8 cellular contexts compared by ENCODE assay signal in genomic region chr1:160070243-160071163, GRCh38. TPM values are rescaled to one million over a fixed set of nuclear protein-coding genes. Genes with fewer than 3 reads are reported as not detected.
DNase-seq lines count a peak whose midpoint lies in the region; ATAC-seq, FAIRE-seq and TF ChIP-seq lines count a peak whose summit lies in the region.

No MANE protein-coding gene starts in this region.

- H3K27me3 Mint-ChIP-seq in central memory CD8-positive, alpha-beta T cell, result peaks cover 61% of the 10 kb centered on the region

- H3K27ac Mint-ChIP-seq in central memory CD8-positive, alpha-beta T cell (ENCODE audit: low read depth), result no peak overlapping the region

- H3K27me3 ChIP-seq in keratinocyte (ENCODE audit: control insufficient read depth, extremely low read depth, insufficient read depth, low read length), result peaks cover 53% of the 10 kb centered on the region

- H3K4me3 Mint-ChIP-seq in central memory CD8-positive, alpha-beta T cell, result peak overlapping the region; percentile 78

- TF ChIP-seq CTCF in keratinocyte (optimal IDR thresholded peaks at IDR 0.05 in 1 of 3, IDR thresholded peaks at IDR 0.05 in 1 of 3, conservative IDR thresholded peaks at IDR 0.05 in 1 of 3; ENCODE audit: extremely low read depth in 1 of 3, insufficient read depth in 2 of 3, low read length in 3 of 3), result no peak

- H3K4me1 ChIP-seq in keratinocyte (ENCODE audit: control insufficient read depth, extremely low read depth, insufficient read depth, low read length), result peaks cover 3% of the 10 kb centered on the region

- no peaks in the 10 kb centered on the region for H3K9me3 ChIP-seq in keratinocyte (ENCODE audit: control insufficient read depth, low read depth, low read length)

- H2AFZ ChIP-seq in keratinocyte (ENCODE audit: control insufficient read depth, low read length), result peak overlapping the region; percentile 66

- peaks cover 14% of the 10 kb centered on the region for H3K4me1 Mint-ChIP-seq in central memory CD8-positive, alpha-beta T cell

- H3K9me1 ChIP-seq in keratinocyte (ENCODE audit: control insufficient read depth, extremely low read depth, insufficient read depth, low read length), result no peaks in the 10 kb centered on the region

- ATAC-seq in activated CD4-positive, CD25-positive, alpha-beta regulatory T cell treated with anti-CD3 and anti-CD28 coated beads, Interleukin-2, amount 50 U/mL, for 24 hours, result peak; percentile 82 to 83
- peak; percentile 81 for ATAC-seq in central memory CD8-positive, alpha-beta T cell (replicated peaks; ENCODE audit: extremely low read depth, poor library complexity, severe bottlenecking)
- no peak for ATAC-seq in GM21737 (IDR thresholded peaks at IDR 0.05; ENCODE audit: unreplicated experiment)
- no peak for ATAC-seq in HG03025 (IDR thresholded peaks at IDR 0.05; ENCODE audit: low FRiP score, unreplicated experiment)

- H3K36me3 Mint-ChIP-seq in central memory CD8-positive, alpha-beta T cell (ENCODE audit: insufficient read depth), result peaks cover 4% of the 10 kb centered on the region

- FAIRE-seq in GM12891 (lab: Jason Lieb, UNC) (peak; percentile 55), keratinocyte (lab: Jason Lieb, UNC) (no peak)

- no peaks in the 10 kb centered on the region for H3K79me2 ChIP-seq in keratinocyte (ENCODE audit: control insufficient read depth, insufficient read depth, low read length)

- no peaks in the 10 kb centered on the region for H3K36me3 ChIP-seq in keratinocyte (ENCODE audit: control insufficient read depth in 2 of 2, extremely low read depth in 1 of 2, insufficient read depth in 2 of 2, low read length in 2 of 2)

- no peak for TF ChIP-seq POLR2A in GM12891 (IDR thresholded peaks at IDR 0.05; ENCODE audit: low read depth, low read length)

- dilution Hi-C loops in keratinocyte (cut with MboI; ENCODE audit: extremely low pct_ligation_motif_present, low sequenced_read_pairs), result no loop called here

- no peak overlapping the region for H3K27ac ChIP-seq in keratinocyte (ENCODE audit: control insufficient read depth, insufficient read depth, low read length)

- DNase-seq in GM12891 (ENCODE audit: insufficient read length, low spot score) (peak; percentile 54), NCI-H1105 (lab: John Stamatoyannopoulos, UW) (peak; percentile 67), keratinocyte (ENCODE audit: low read depth, low spot score) (no peak)
- DNase-seq in central memory CD8-positive, alpha-beta T cell (ENCODE audit: low spot score in 2 of 2), result peak; percentile 26 to 29
- peak; percentile 31 to 51 for DNase-seq in stimulated activated CD4-positive, alpha-beta T cell treated with anti-CD3 and anti-CD28 coated beads, Interleukin-12 subunit alpha, Interleukin-12 subunit beta, amount 100 ng/mL, for 24 hours (ENCODE audit: low read depth in 2 of 2)

- H4K20me1 ChIP-seq in keratinocyte (ENCODE audit: control insufficient read depth, extremely low read depth, insufficient read depth, low read length), result no peaks in the 10 kb centered on the region

- peak overlapping the region; percentile 26 to 62 (median 46) for H3K4me3 ChIP-seq in keratinocyte (ENCODE audit: control insufficient read depth in 2 of 3, extremely low read depth in 1 of 3, insufficient read depth in 2 of 3, low read depth in 1 of 3, low read length in 3 of 3)

- peak overlapping the region; percentile 76 for H3K4me2 ChIP-seq in keratinocyte (ENCODE audit: control insufficient read depth, extremely low read depth, insufficient read depth, low read depth, low read length)

- no peak overlapping the region for H3K9ac ChIP-seq in keratinocyte (ENCODE audit: control insufficient read depth, extremely low read depth, insufficient read depth, low read length)

- H3K9me3 Mint-ChIP-seq in central memory CD8-positive, alpha-beta T cell, result no peaks in the 10 kb centered on the region

TF ChIP-seq in GM12891, 5 proteins besides CTCF, POLR2A, EP300 and RAD21:
- TF ChIP-seq PAX5 (IDR thresholded peaks at IDR 0.05; ENCODE audit: insufficient read depth, low read length, severe bottlenecking) (no peak), POLR2AphosphoS5 (IDR thresholded peaks at IDR 0.05; ENCODE audit: low read depth, low read length) (no peak), TAF1 (IDR thresholded peaks at IDR 0.05; ENCODE audit: low read depth, low read length) (no peak)

RNA-seq across cellular contexts. Expression of gene KCNJ10, which starts 0.5 kb away (rescaled TPM):
- polyA plus RNA-seq in GM12891 (2012; ENCODE audit: low read depth, missing spikeins), result 0.05 TPM
- not detected in 3 replicates for polyA plus RNA-seq in keratinocyte
- polyA plus RNA-seq in keratinocyte (2011; ENCODE audit: low read depth), result not detected
- polyA plus RNA-seq in keratinocyte (2011; cell fraction: cytosol; rRNA removed), result not detected in 2 replicates
- not detected in 2 replicates for polyA plus RNA-seq in keratinocyte (2011; cell fraction: nucleus; rRNA removed)
- polyA plus RNA-seq in keratinocyte (2012; ENCODE audit: low replicate concordance), result 0.45 TPM in 1 of 2 replicates, not detected in the other
- polyA minus RNA-seq in keratinocyte, result not detected in 3 replicates
- polyA minus RNA-seq in keratinocyte (2011; cell fraction: cytosol; rRNA and poly(A)+ RNA removed), result not detected
- polyA minus RNA-seq in keratinocyte (2011; cell fraction: nucleus; rRNA and poly(A)+ RNA removed), result not detected in 2 replicates

RNA-seq across cellular contexts. Expression of gene KCNJ9, which starts 10.8 kb away (rescaled TPM):
- polyA plus RNA-seq in GM12891 (2012; ENCODE audit: low read depth, missing spikeins), result 0.04 TPM
- polyA plus RNA-seq in keratinocyte, result not detected in 3 replicates
- 0.06 TPM for polyA plus RNA-seq in keratinocyte (2011; ENCODE audit: low read depth)
- not detected in 2 replicates for polyA plus RNA-seq in keratinocyte (2011; cell fraction: cytosol; rRNA removed)
- polyA plus RNA-seq in keratinocyte (2011; cell fraction: nucleus; rRNA removed), result 0.03 TPM in 1 of 2 replicates, not detected in the other
- 0.16 TPM in 1 of 2 replicates, not detected in the other for polyA plus RNA-seq in keratinocyte (2012; ENCODE audit: low replicate concordance)
- polyA minus RNA-seq in keratinocyte, result not detected in 3 replicates
- polyA minus RNA-seq in keratinocyte (2011; cell fraction: cytosol; rRNA and poly(A)+ RNA removed), result not detected
- not detected in 2 replicates for polyA minus RNA-seq in keratinocyte (2011; cell fraction: nucleus; rRNA and poly(A)+ RNA removed)

RNA-seq across cellular contexts. Expression of gene IGSF8, which starts 27.9 kb away (rescaled TPM):
- polyA plus RNA-seq in GM12891 (2012; ENCODE audit: low read depth, missing spikeins), result 5.2 TPM
- polyA plus RNA-seq in keratinocyte, result 16.5 to 32.6 TPM (median 20.6 TPM) in 3 replicates
- 19.9 TPM for polyA plus RNA-seq in keratinocyte (2011; ENCODE audit: low read depth)
- 5.5 and 11.1 TPM in 2 replicates for polyA plus RNA-seq in keratinocyte (2011; cell fraction: cytosol; rRNA removed)
- polyA plus RNA-seq in keratinocyte (2011; cell fraction: nucleus; rRNA removed), result 43.9 and 57.1 TPM in 2 replicates
- 25.3 and 41.0 TPM in 2 replicates for polyA plus RNA-seq in keratinocyte (2012; ENCODE audit: low replicate concordance)
- polyA minus RNA-seq in keratinocyte, result 15.5 to 34.6 TPM (median 21.4 TPM) in 3 replicates
- polyA minus RNA-seq in keratinocyte (2011; cell fraction: cytosol; rRNA and poly(A)+ RNA removed), result 25.5 TPM
- 39.5 and 39.6 TPM in 2 replicates for polyA minus RNA-seq in keratinocyte (2011; cell fraction: nucleus; rRNA and poly(A)+ RNA removed)

RNA-seq across cellular contexts. Expression of gene PIGM, which starts 38.7 kb away (rescaled TPM):
- 1.4 TPM for polyA plus RNA-seq in GM12891 (2012; ENCODE audit: low read depth, missing spikeins)
- polyA plus RNA-seq in keratinocyte, result 1.9 to 3.1 TPM (median 3.1 TPM) in 3 replicates
- 0.40 TPM for polyA plus RNA-seq in keratinocyte (2011; ENCODE audit: low read depth)
- polyA plus RNA-seq in keratinocyte (2011; cell fraction: cytosol; rRNA removed), result 0.95 and 1.7 TPM in 2 replicates
- polyA plus RNA-seq in keratinocyte (2011; cell fraction: nucleus; rRNA removed), result 4.7 and 5.5 TPM in 2 replicates
- polyA plus RNA-seq in keratinocyte (2012; ENCODE audit: low replicate concordance), result 1.6 and 2.5 TPM in 2 replicates
- polyA minus RNA-seq in keratinocyte, result 2.0 to 2.3 TPM (median 2.1 TPM) in 3 replicates
- 1.5 TPM for polyA minus RNA-seq in keratinocyte (2011; cell fraction: cytosol; rRNA and poly(A)+ RNA removed)
- 2.5 and 4.0 TPM in 2 replicates for polyA minus RNA-seq in keratinocyte (2011; cell fraction: nucleus; rRNA and poly(A)+ RNA removed)

RNA-seq across cellular contexts. Expression of gene ATP1A2, which starts 45.1 kb away (rescaled TPM):
- polyA plus RNA-seq in GM12891 (2012; ENCODE audit: low read depth, missing spikeins), result not detected
- 0.01 to 0.06 TPM in 2 of 3 replicates, not detected in the other for polyA plus RNA-seq in keratinocyte
- polyA plus RNA-seq in keratinocyte (2011; ENCODE audit: low read depth), result 0.22 TPM
- not detected in 2 replicates for polyA plus RNA-seq in keratinocyte (2011; cell fraction: cytosol; rRNA removed)
- polyA plus RNA-seq in keratinocyte (2011; cell fraction: nucleus; rRNA removed), result 0.06 and 0.19 TPM in 2 replicates
- 0.37 TPM in 1 of 2 replicates, not detected in the other for polyA plus RNA-seq in keratinocyte (2012; ENCODE audit: low replicate concordance)
- not detected in 3 replicates for polyA minus RNA-seq in keratinocyte
- not detected for polyA minus RNA-seq in keratinocyte (2011; cell fraction: cytosol; rRNA and poly(A)+ RNA removed)
- polyA minus RNA-seq in keratinocyte (2011; cell fraction: nucleus; rRNA and poly(A)+ RNA removed), result not detected in 2 replicates

Comparison
In these comparisons a context has a peak if more than half of its experiments do, and no peak if none do; other contexts are left out.
1. ATAC-seq: peak in activated CD4-positive, CD25-positive, alpha-beta regulatory T cell treated with anti-CD3 and anti-CD28 coated beads, Interleukin-2, amount 50 U/mL, for 24 hours (2 of 2) and central memory CD8-positive, alpha-beta T cell (single experiment); none in GM21737 (single experiment) and HG03025 (single experiment).